ENCODE assay signal across 23 cellular contexts in the genomic region with DNA sequence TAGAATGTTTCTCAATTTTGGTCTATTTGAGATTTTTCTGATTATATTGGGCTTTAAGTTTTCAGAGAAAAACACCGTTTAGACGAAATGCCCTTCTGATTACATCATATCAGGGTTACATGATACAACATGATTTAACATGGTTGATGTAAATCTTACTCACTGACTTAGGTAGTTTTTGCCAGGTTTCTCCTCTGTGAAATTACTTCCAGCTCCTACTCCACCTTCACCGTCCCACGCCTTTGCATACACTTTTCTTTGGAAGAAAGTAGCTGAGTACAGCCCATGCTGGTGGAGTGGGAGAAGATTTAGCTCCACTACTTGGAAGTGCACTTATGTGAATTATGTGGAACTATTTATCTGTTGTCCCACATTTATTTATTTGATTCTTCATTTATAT.
DNase-seq lines count a peak whose midpoint lies in the region; ATAC-seq, FAIRE-seq and TF ChIP-seq lines count a peak whose summit lies in the region.
"Had no signal": no experiment of that assay in that cellular context is flagged by ENCODE, and none has a peak within 500 bp of the region (broad histone marks: within the 10 kb centered on the region; RNA-seq: fewer than 3 reads in every experiment).

No MANE protein-coding gene starts in this region.

- no peak overlapping the region for H4K91ac ChIP-seq in H1 (replicated peaks; ENCODE audit: insufficient read length, low read length)

- H4K8ac ChIP-seq in H1 (ENCODE audit: extremely low read depth, insufficient read depth, low read length): no peak overlapping the region

- H2BK120ac ChIP-seq in H1 (replicated peaks; ENCODE audit: low read depth, low read length): no peak overlapping the region

- H3K23me2 ChIP-seq in H1 (ENCODE audit: low read depth, low read length): no peaks in the 10 kb centered on the region

- H3K9me2 ChIP-seq in GM23338 (ENCODE audit: insufficient read depth): no peaks in the 10 kb centered on the region; the same call in 1 of the 2 replicates

- H3K4me2 ChIP-seq in GM23338 (no peak overlapping the region), H1 (ENCODE audit: insufficient read depth in 1 of 2, low read depth in 2 of 2, low read length in 2 of 2) (no peak overlapping the region)
- H3K4me2 ChIP-seq: BLaER1 treated with 17β-estradiol and CSF1 and Interleukin-3, amounts not matched to agents 10 nM and 100 nM had no signal

- no peaks in the 10 kb centered on the region for H3K79me1 ChIP-seq in H1 (ENCODE audit: low read depth, low read length)

- H2BK5ac ChIP-seq in H1 (ENCODE audit: low read depth, low read length): no peak overlapping the region

- H3K4me3 ChIP-seq in GM23338: no peak overlapping the region
- no peak overlapping the region for H3K4me3 ChIP-seq in RWPE2 (ENCODE audit: severe bottlenecking)
- no peak overlapping the region for H3K4me3 ChIP-seq in H1 (ENCODE audit: extremely low read depth in 1 of 4, insufficient read depth in 2 of 4, low read depth in 3 of 4, low read length in 4 of 4)
- H3K4me3 ChIP-seq: BLaER1 treated with 17β-estradiol and CSF1 and Interleukin-3, amounts not matched to agents 10 nM and 100 nM; GM23248 had no signal

- no peak for ATAC-seq in GM23338
- peak; percentile 36; the same call in 1 of the 3 replicates for ATAC-seq in RWPE2 (ENCODE audit: low read depth)
- no peak for ATAC-seq in GM18873 (IDR thresholded peaks at IDR 0.05; ENCODE audit: low FRiP score, unreplicated experiment)
- ATAC-seq: HCT116, HepG2 had no signal

- no peak overlapping the region for H2AK5ac ChIP-seq in H1 (ENCODE audit: low read depth, low read length)

- TF ChIP-seq EP300 in H1 (IDR thresholded peaks at IDR 0.05; ENCODE audit: borderline replicate concordance in 1 of 2, low read depth in 2 of 2, low read length in 2 of 2): no peak

- DNase-seq in GM23338 (ENCODE audit: low spot score) (no peak), RWPE2 (ENCODE audit: low spot score) (no peak), H1 (ENCODE audit: low read depth in 1 of 2, low spot score in 2 of 2) (no peak), putamen (ENCODE audit: low spot score) (peak; percentile 34), type B pancreatic cell (ENCODE audit: extremely low spot score, unreplicated experiment) (no peak), NK-92 (lab: John Stamatoyannopoulos, UW; ENCODE audit: unreplicated experiment) (no peak)
- DNase-seq: CD8-positive, alpha-beta memory T cell; COR-L47; DMS 273 treated with DMSO at 0.1 percent for 48 hours; DMS53; DND-41; EL; GM23248; H7; HFFc6 had no signal

- no peak overlapping the region for H2BK12ac ChIP-seq in H1 (ENCODE audit: low read depth, low read length)

- no peak overlapping the region for H3K18ac ChIP-seq in H1 (ENCODE audit: extremely low read depth, low read length)

- no peak overlapping the region for H3K4ac ChIP-seq in H1 (replicated peaks; ENCODE audit: insufficient read length, low read depth, low read length)

- H3K9me3 Mint-ChIP-seq in GM23338 (no peaks in the 10 kb centered on the region), type B pancreatic cell (no peaks in the 10 kb centered on the region)

- CTCF ChIA-PET in H1 (lab: Charles Lee; ENCODE audit: partially characterized antibody): interaction anchor here (1.3 kb wide), 1 partner anchor 132 kb away, joined by 3 read pairs; no protein-coding TSS in a partner anchor

- H3K56ac ChIP-seq in H1 (replicated peaks; ENCODE audit: insufficient read length, low read depth, low read length): no peak overlapping the region

- no peak for TF ChIP-seq RAD21 in H1 (IDR thresholded peaks at IDR 0.05 in 1 of 2, conservative IDR thresholded peaks at IDR 0.05 in 1 of 2; ENCODE audit: low read depth in 2 of 2, low read length in 2 of 2)

- 93% methylated on average over 4 of the region's 4 CpGs; no CpG with 5 or more reads in 1 of the 2 experiments for WGBS in H1 (ENCODE audit: extremely low coverage in 1 of 2, insufficient coverage in 1 of 2, insufficient read length in 1 of 2, insufficient replicate concordance in 2 of 2, low coverage in 1 of 2, low lambda C conversion rate in 2 of 2, missing lambda C conversion rate in 1 of 2), 2 experiments

- POLR2A ChIA-PET in H1 (lab: Charles Lee; ENCODE audit: partially characterized antibody): no interaction called here

- H3K4me3 Mint-ChIP-seq in GM23338: no peak overlapping the region
- no peak overlapping the region for H3K4me3 Mint-ChIP-seq in type B pancreatic cell
- H3K4me3 Mint-ChIP-seq: B cell; CD8-positive, alpha-beta memory T cell; HFFc6; IgD-negative memory B cell had no signal

- no peak overlapping the region for H2BK15ac ChIP-seq in H1 (ENCODE audit: low read length)

- no peaks in the 10 kb centered on the region for H4K20me1 ChIP-seq in GM23338 (replicated peaks; ENCODE audit: insufficient read depth)
- H4K20me1 ChIP-seq in H1 (replicated peaks in 1 of 2; ENCODE audit: control insufficient read depth in 1 of 2, insufficient read depth in 2 of 2, low read length in 2 of 2): no peaks in the 10 kb centered on the region
- H4K20me1 ChIP-seq: BLaER1 treated with 17β-estradiol and CSF1 and Interleukin-3, amounts not matched to agents 10 nM and 100 nM had no signal

- H3K9ac ChIP-seq in H1 (replicated peaks in 1 of 4; ENCODE audit: extremely low read depth in 1 of 4, low read depth in 3 of 4, low read length in 3 of 4): no peak overlapping the region
- H3K9ac ChIP-seq: BLaER1 treated with 17β-estradiol and CSF1 and Interleukin-3, amounts not matched to agents 10 nM and 100 nM; GM23248 had no signal

- FAIRE-seq in H1 (lab: Jason Lieb, UNC): no peak
- FAIRE-seq: G401.6, GM12891, HepG2 had no signal

- H4K5ac ChIP-seq in H1 (ENCODE audit: insufficient read length, low read depth, low read length): no peak overlapping the region

- H3K36me3 Mint-ChIP-seq in GM23338 (ENCODE audit: low read depth) (no peaks in the 10 kb centered on the region), type B pancreatic cell (no peaks in the 10 kb centered on the region)
- H3K36me3 Mint-ChIP-seq: CD8-positive, alpha-beta memory T cell; IgD-negative memory B cell had no signal

- no peaks in the 10 kb centered on the region for H3K9me3 ChIP-seq in RWPE2 (ENCODE audit: severe bottlenecking)
- H3K9me3 ChIP-seq in H1 (ENCODE audit: insufficient read depth in 2 of 2, low read depth in 1 of 2, low read length in 1 of 2): no peaks in the 10 kb centered on the region
- H3K9me3 ChIP-seq: BLaER1 treated with 17β-estradiol and CSF1 and Interleukin-3, amounts not matched to agents 10 nM and 100 nM had no signal

- no peak for TF ChIP-seq POLR2A in H1 (IDR thresholded peaks at IDR 0.05; ENCODE audit: control extremely low read depth in 1 of 2, low read depth in 2 of 2, low read length in 2 of 2)

- H3K79me2 ChIP-seq in GM23338 (replicated peaks; ENCODE audit: insufficient read depth) (no peaks in the 10 kb centered on the region), H1 (ENCODE audit: control insufficient read depth in 1 of 2, insufficient read depth in 2 of 2, low read length in 2 of 2) (no peaks in the 10 kb centered on the region)

- H3K27me3 Mint-ChIP-seq in GM23338 (ENCODE audit: insufficient read depth, low read depth, poor library complexity) (no peaks in the 10 kb centered on the region), type B pancreatic cell (no peaks in the 10 kb centered on the region)
- H3K27me3 Mint-ChIP-seq: B cell; CD8-positive, alpha-beta memory T cell; IgD-negative memory B cell had no signal

- H3K4me1 Mint-ChIP-seq in GM23338 (no peaks in the 10 kb centered on the region), type B pancreatic cell (ENCODE audit: unreplicated experiment) (no peaks in the 10 kb centered on the region)
- H3K4me1 Mint-ChIP-seq: B cell; CD8-positive, alpha-beta memory T cell; IgD-negative memory B cell had no signal

- H3K4me1 ChIP-seq in GM23338 (ENCODE audit: insufficient read depth): no peaks in the 10 kb centered on the region
- H3K4me1 ChIP-seq in RWPE2 (ENCODE audit: insufficient read depth, poor library complexity, severe bottlenecking): peaks cover 5% of the 10 kb centered on the region
- H3K4me1 ChIP-seq in H1 (replicated peaks in 1 of 4; ENCODE audit: control insufficient read depth in 3 of 4, insufficient read depth in 4 of 4, low read length in 3 of 4): no peaks in the 10 kb centered on the region
- H3K4me1 ChIP-seq: BLaER1 treated with 17β-estradiol and CSF1 and Interleukin-3, amounts not matched to agents 10 nM and 100 nM had no signal

- H2BK20ac ChIP-seq in H1 (ENCODE audit: low read length): no peak overlapping the region

- H3K27ac Mint-ChIP-seq in GM23338 (peak overlapping the region; percentile 6; the same call in 1 of the 2 replicates), type B pancreatic cell (no peak overlapping the region)
- H3K27ac Mint-ChIP-seq: B cell; CD8-positive, alpha-beta memory T cell; HFFc6; IgD-negative memory B cell had no signal

- no peaks in the 10 kb centered on the region for H3F3A ChIP-seq in GM23338 (replicated peaks; ENCODE audit: low read depth)

- no peak overlapping the region for H2AFZ ChIP-seq in GM23338
- 0 out of 2 replicates have a peak overlapping the region, but pooled peaks have one; percentile 41 for H2AFZ ChIP-seq in H1 (ENCODE audit: low read length)
- H2AFZ ChIP-seq: GM23248 had no signal

- H3K36me3 ChIP-seq in GM23338 (ENCODE audit: insufficient read depth): no peaks in the 10 kb centered on the region
- no peaks in the 10 kb centered on the region for H3K36me3 ChIP-seq in RWPE2 (ENCODE audit: low read depth)
- no peaks in the 10 kb centered on the region for H3K36me3 ChIP-seq in H1 (ENCODE audit: control insufficient read depth in 2 of 4, insufficient read depth in 4 of 4, low read length in 3 of 4)
- H3K36me3 ChIP-seq: BLaER1 treated with 17β-estradiol and CSF1 and Interleukin-3, amounts not matched to agents 10 nM and 100 nM had no signal

- no peak for TF ChIP-seq CTCF in GM23338 (conservative IDR thresholded peaks at IDR 0.05; ENCODE audit: low read depth in 2 of 2)
- no peak for TF ChIP-seq CTCF in RWPE2 (IDR thresholded peaks at IDR 0.05; ENCODE audit: poor library complexity, severe bottlenecking)
- TF ChIP-seq CTCF in H1 (IDR thresholded peaks at IDR 0.05; ENCODE audit: control extremely low read depth in 1 of 3, insufficient read depth in 1 of 3, low read depth in 1 of 3, low read length in 3 of 3): no peak
- TF ChIP-seq CTCF in type B pancreatic cell (conservative IDR thresholded peaks at IDR 0.05): no peak

- no peak overlapping the region for H3K14ac ChIP-seq in H1 (ENCODE audit: insufficient read length)

- H3K23ac ChIP-seq in H1 (ENCODE audit: insufficient read length): no peak overlapping the region

- H3K27ac ChIP-seq in GM23338 (ENCODE audit: low read depth) (no peak overlapping the region), RWPE2 (ENCODE audit: poor library complexity, severe bottlenecking) (no peak overlapping the region), H1 (ENCODE audit: low read depth, low read length) (no peak overlapping the region)
- H3K27ac ChIP-seq: BLaER1 treated with 17β-estradiol and CSF1 and Interleukin-3, amounts not matched to agents 10 nM and 100 nM; GM23248 had no signal

- no peaks in the 10 kb centered on the region for H3K27me3 ChIP-seq in GM23338 (ENCODE audit: insufficient read depth)
- H3K27me3 ChIP-seq in RWPE2 (ENCODE audit: insufficient read depth, poor library complexity, severe bottlenecking): no peaks in the 10 kb centered on the region
- no peaks in the 10 kb centered on the region for H3K27me3 ChIP-seq in H1 (replicated peaks in 1 of 4; ENCODE audit: control insufficient read depth in 3 of 4, extremely low read depth in 1 of 4, insufficient read depth in 3 of 4, low read length in 3 of 4)
- H3K27me3 ChIP-seq: BLaER1 treated with 17β-estradiol and CSF1 and Interleukin-3, amounts not matched to agents 10 nM and 100 nM had no signal
